In genomic region chr7:74488518-74488917, GRCh38 we compare ENCODE assay signal across 2 cellular contexts.
TF ChIP-seq lines count a peak whose summit lies in the region.

No MANE protein-coding gene starts in this region.

TF ChIP-seq in IMR-90, 13 proteins besides CTCF, POLR2A, EP300 and RAD21:
- TF ChIP-seq SMC3 (IDR thresholded peaks at IDR 0.05; ENCODE audit: low read depth, low read length) (no peak), CEBPB (IDR thresholded peaks at IDR 0.05; ENCODE audit: low read depth, low read length) (peak; percentile 30; the same call in 1 of the 2 replicates), MXI1 (IDR thresholded peaks at IDR 0.05; ENCODE audit: borderline replicate concordance, low read depth, low read length) (no peak), NFE2L2 (IDR thresholded peaks at IDR 0.05; ENCODE audit: low read depth, low read length) (no peak), USF2 (IDR thresholded peaks at IDR 0.05; ENCODE audit: low read depth, low read length) (no peak), MAFK (IDR thresholded peaks at IDR 0.05; ENCODE audit: low read depth, low read length) (no peak), RCOR1 (IDR thresholded peaks at IDR 0.05; ENCODE audit: insufficient replicate concordance, low read length) (no peak), RFX5 (IDR thresholded peaks at IDR 0.05; ENCODE audit: low read depth, low read length) (no peak)

TF ChIP-seq in K562, 482 proteins besides CTCF, POLR2A, EP300 and RAD21:
- TF ChIP-seq TFAM (CRISPR knock-in tag; conservative IDR thresholded peaks at IDR 0.05) (no peak), ZNF121 (CRISPR knock-in tag; conservative IDR thresholded peaks at IDR 0.05) (peak; percentile 32; the same call in 1 of the 2 replicates), CHD1 (IDR thresholded peaks at IDR 0.05; ENCODE audit: low read length) (no peak), CEBPG (CRISPR knock-in tag; IDR thresholded peaks at IDR 0.05) (no peak), CEBPG (tag; conservative IDR thresholded peaks at IDR 0.05 in 1 of 2, IDR thresholded peaks at IDR 0.05 in 1 of 2) (peak; percentile 47 to 71; a peak in 3 of 4 replicates), IRF2 (CRISPR knock-in tag; IDR thresholded peaks at IDR 0.05) (no peak), ZNF766 (CRISPR knock-in tag; conservative IDR thresholded peaks at IDR 0.05) (0 out of 2 replicates have a peak, but pooled peaks have one; percentile 46), CEBPB (tag; IDR thresholded peaks at IDR 0.05) (peak; percentile 53)
- TF ChIP-seq, protein P1, sequence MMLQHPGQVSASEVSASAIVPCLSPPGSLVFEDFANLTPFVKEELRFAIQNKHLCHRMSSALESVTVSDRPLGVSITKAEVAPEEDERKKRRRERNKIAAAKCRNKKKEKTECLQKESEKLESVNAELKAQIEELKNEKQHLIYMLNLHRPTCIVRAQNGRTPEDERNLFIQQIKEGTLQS (IDR thresholded peaks at IDR 0.05), result peak; percentile 80
- TF ChIP-seq, protein P1 (CRISPR knock-in tag; conservative IDR thresholded peaks at IDR 0.05), result no peak
TF ChIP-seq in K562: peak in this region for 5.
